In the genomic region with DNA sequence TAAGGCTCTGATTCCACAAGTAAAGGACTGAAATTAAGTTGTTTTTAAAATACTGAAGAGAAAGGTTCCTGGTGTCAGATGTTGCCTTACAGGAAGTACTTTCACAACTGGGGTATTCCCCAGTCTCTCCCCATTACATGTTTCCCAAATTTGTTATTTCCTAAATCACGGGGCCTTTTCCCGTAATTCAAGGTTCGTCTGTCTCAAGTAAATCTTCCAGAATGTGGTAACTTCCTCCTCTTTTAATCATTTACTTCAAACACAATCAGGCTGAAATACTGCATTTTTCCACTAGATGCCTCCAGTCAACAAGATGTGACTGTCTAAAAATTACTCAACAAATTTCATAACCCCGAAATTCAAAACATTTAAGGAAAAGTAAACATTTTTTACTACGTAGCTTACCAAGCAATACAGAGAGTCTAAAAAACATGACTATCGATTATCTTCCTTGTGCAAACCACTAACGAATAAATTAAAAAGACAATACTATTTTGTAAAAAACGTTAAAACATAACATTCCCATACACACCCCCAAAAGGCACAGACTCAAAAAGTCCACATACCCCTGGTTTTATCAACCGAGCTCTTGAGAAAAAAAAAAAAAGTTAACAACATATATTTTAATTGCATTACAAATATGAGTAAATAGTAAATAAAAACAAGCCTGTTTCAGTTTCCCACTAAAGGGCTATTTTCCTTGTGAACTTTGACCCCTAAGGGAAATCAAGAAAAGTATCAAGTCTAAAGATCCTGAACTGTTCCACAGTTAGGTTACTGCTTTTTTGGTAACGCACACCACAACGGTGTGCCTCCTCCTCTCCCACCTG, we compare ENCODE assay signal across 8 cellular contexts. TPM values are rescaled to one million over a fixed set of nuclear protein-coding genes. Genes with fewer than 3 reads are reported as not detected.
DNase-seq lines count a peak whose midpoint lies in the region; ATAC-seq and TF ChIP-seq lines count a peak whose summit lies in the region.

No MANE protein-coding gene starts in this region.

- H3K23ac ChIP-seq in IMR-90 (ENCODE audit: low read depth, low read length): peak overlapping the region; percentile 97

- TF ChIP-seq CTCF in IMR-90 (conservative IDR thresholded peaks at IDR 0.05; ENCODE audit: low read depth, low read length) (peak; percentile 91), dorsolateral prefrontal cortex (IDR thresholded peaks at IDR 0.05 in 54 of 56, conservative IDR thresholded peaks at IDR 0.05 in 2 of 56; ENCODE audit: low read depth in 1 of 56, partially characterized antibody in 56 of 56) (peak; percentile 49 to 89 (median 79)), upper lobe of right lung (IDR thresholded peaks at IDR 0.05) (peak; percentile 80)

- peak overlapping the region; percentile 77; the same call in 1 of the 2 replicates for H2AK5ac ChIP-seq in IMR-90 (ENCODE audit: low read depth, low read length)

- TF ChIP-seq RAD21 in IMR-90 (IDR thresholded peaks at IDR 0.05; ENCODE audit: low read length): peak; percentile 86

- TSS peak; percentile 67 for BruUV-seq in IMR-90 (replicated peaks; lab: Mats Ljungman, UMichigan)

- H3K9me1 ChIP-seq in IMR-90 (ENCODE audit: insufficient read depth, low read length): peaks cover 15% of the 10 kb centered on the region

- intact Hi-C loops in IMR-90 (cut with micrococcal nuclease): loop anchor here (1.0 to 2.0 kb wide), 3 partner anchors 98 to 250 kb away; a partner anchor contains a TSS
- intact Hi-C loops in dorsolateral prefrontal cortex (cut with DNase I): loop anchor here (5.0 to 10.0 kb wide), 3 partner anchors 161 to 763 kb away; a partner anchor contains a TSS
- intact Hi-C loops in upper lobe of right lung (cut with DNase I): no loop called here

- peak overlapping the region; percentile 74 for H3K4ac ChIP-seq in IMR-90 (ENCODE audit: low read depth, low read length)

- in situ Hi-C loops in IMR-90 (cut with MboI; ENCODE audit: low sequenced_read_pairs): loop anchor here (5.0 to 25.0 kb wide), 3 partner anchors 41 to 271 kb away; a partner anchor contains a TSS

- WGBS in IMR-90 (ENCODE audit: extremely low coverage in 2 of 2, insufficient read length in 1 of 2), 2 experiments: 60% methylated on average over 1 of the region's 11 CpGs; no CpG with 5 or more reads in 1 of the 2 experiments
- 57 to 74% methylated on average over 4 to 7 of the region's 11 CpGs for WGBS in mesodermal cell (ENCODE audit: insufficient coverage in 2 of 2), 2 experiments

- CTCF ChIA-PET in IMR-90 (lab: Yijun Ruan, JAX): interaction anchor here (0.6 to 1.9 kb wide), 10 partner anchors 9 to 764 kb away, joined by 3 to 5 read pairs (median 4); a partner anchor contains a TSS

- POLR2A ChIA-PET in IMR-90 (lab: Charles Lee; ENCODE audit: unreplicated experiment): interaction anchor here (0.6 kb wide), 1 partner anchor 205 kb away, joined by 3 read pairs; no protein-coding TSS in a partner anchor

- no peak for TF ChIP-seq POLR2A in IMR-90 (IDR thresholded peaks at IDR 0.05; ENCODE audit: low read depth, low read length)

- H2AK9ac ChIP-seq in IMR-90 (replicated peaks; ENCODE audit: low read depth, low read length, poor library complexity): peak overlapping the region; percentile 88

- peak overlapping the region; percentile 97 for H3K4me2 ChIP-seq in IMR-90 (ENCODE audit: low read depth, low read length)

- H3K9ac ChIP-seq in IMR-90 (ENCODE audit: low read depth, low read length): peak overlapping the region; percentile 78

- peak overlapping the region; percentile 99 for H3K4me3 ChIP-seq in IMR-90 (ENCODE audit: insufficient read depth, low read depth, low read length)
- peak overlapping the region; percentile 92; the same call in 1 of the 2 replicates for H3K4me3 ChIP-seq in SJSA1
- peak overlapping the region; percentile 57 to 99 (median 92) for H3K4me3 ChIP-seq in dorsolateral prefrontal cortex
- peak overlapping the region; percentile 75 for H3K4me3 ChIP-seq in mesodermal cell (ENCODE audit: extremely low read depth, insufficient read depth, low read length, poor library complexity, severe bottlenecking)
- peak overlapping the region; percentile 84 for H3K4me3 ChIP-seq in upper lobe of right lung

- H3K79me1 ChIP-seq in IMR-90 (ENCODE audit: low read depth in 1 of 2, low read length in 2 of 2): peaks cover 21 to 61% of the 10 kb centered on the region in 2 experiments; a peak in 3 of 4 replicates

- H3K27ac ChIP-seq in IMR-90 (ENCODE audit: insufficient read depth, low read length) (peak overlapping the region; percentile 79), SJSA1 (peak overlapping the region; percentile 26; the same call in 1 of the 2 replicates), dorsolateral prefrontal cortex (peak overlapping the region in 57 of 59 donors; percentile 18 to 100 (median 97)), mesodermal cell (ENCODE audit: low read depth, low read length, severe bottlenecking) (no peak overlapping the region), upper lobe of right lung (peak overlapping the region; percentile 96)

- ATAC-seq in IMR-90 (ENCODE audit: low read depth) (peak; percentile 2; the same call in 1 of the 2 replicates), upper lobe of right lung (peak; percentile 14)

- dilution Hi-C loops in IMR-90 (cut with HindIII; ENCODE audit: low sequenced_read_pairs, unreplicated experiment): no loop called here

- H2BK120ac ChIP-seq in IMR-90 (ENCODE audit: low read depth, low read length): peak overlapping the region; percentile 46; the same call in 1 of the 2 replicates

- 0 out of 3 replicates have a peak overlapping the region, but pooled peaks have one; percentile 55 for H2BK15ac ChIP-seq in IMR-90 (ENCODE audit: low read depth, low read length)

- peak overlapping the region; percentile 63; the same call in 1 of the 2 replicates for H4K5ac ChIP-seq in IMR-90 (ENCODE audit: low read depth, low read length)

- no peaks in the 10 kb centered on the region for H3K9me3 ChIP-seq in IMR-90 (ENCODE audit: control insufficient read depth, insufficient read depth, low read length)
- no peaks in the 10 kb centered on the region for H3K9me3 ChIP-seq in SJSA1 (replicated peaks)
- no peaks in the 10 kb centered on the region for H3K9me3 ChIP-seq in mesodermal cell (ENCODE audit: control insufficient read depth, low read length)
- no peaks in the 10 kb centered on the region for H3K9me3 ChIP-seq in upper lobe of right lung

- peak overlapping the region in 1 of 2 experiments; percentile 62; a peak in 3 of 4 replicates for H4K8ac ChIP-seq in IMR-90 (ENCODE audit: low read depth in 2 of 2, low read length in 2 of 2)

- H3K14ac ChIP-seq in IMR-90 (replicated peaks; ENCODE audit: low read depth, low read length): peak overlapping the region; percentile 89

- H2BK20ac ChIP-seq in IMR-90 (ENCODE audit: low read depth, low read length): no peak overlapping the region

- peaks cover 11% of the 10 kb centered on the region for H4K20me1 ChIP-seq in IMR-90 (ENCODE audit: insufficient read depth, low read length)

- H3K36me3 ChIP-seq in IMR-90 (ENCODE audit: control insufficient read depth, insufficient read depth, low read length) (peaks cover 30% of the 10 kb centered on the region), SJSA1 (peaks cover 34% of the 10 kb centered on the region), mesodermal cell (ENCODE audit: control insufficient read depth, insufficient read depth, low read length) (peaks cover 29% of the 10 kb centered on the region), upper lobe of right lung (peaks cover 35% of the 10 kb centered on the region)

- H3K27me3 ChIP-seq in IMR-90 (ENCODE audit: control insufficient read depth, insufficient read depth, low read length): no peaks in the 10 kb centered on the region
- no peaks in the 10 kb centered on the region for H3K27me3 ChIP-seq in SJSA1 (replicated peaks)
- H3K27me3 ChIP-seq in dorsolateral prefrontal cortex: no peaks in the 10 kb centered on the region
- H3K27me3 ChIP-seq in upper lobe of right lung: no peaks in the 10 kb centered on the region

- H3K4me1 ChIP-seq in IMR-90 (ENCODE audit: control insufficient read depth, insufficient read depth, low read length): peaks cover 12% of the 10 kb centered on the region
- H3K4me1 ChIP-seq in SJSA1 (replicated peaks): peaks cover 32% of the 10 kb centered on the region
- peaks cover 14% of the 10 kb centered on the region for H3K4me1 ChIP-seq in mesodermal cell (ENCODE audit: control insufficient read depth, insufficient read depth, low read length, poor library complexity, severe bottlenecking)
- peaks cover 48% of the 10 kb centered on the region for H3K4me1 ChIP-seq in upper lobe of right lung

- H2AFZ ChIP-seq in IMR-90 (replicated peaks; ENCODE audit: low read length, poor library complexity): peak overlapping the region; percentile 0

- DNase-seq in SHP77 (lab: John Stamatoyannopoulos, UW) (peak; percentile 30 to 41), SHP77 treated with DMSO at 0.1 percent for 48 hours (lab: John Stamatoyannopoulos, UW) (no peak), IMR-90 (peak; percentile 92), SJSA1 (ENCODE audit: low read depth in 1 of 2, low spot score in 2 of 2) (peak in 1 of 2 experiments; percentile 67), dorsolateral prefrontal cortex (no peak), upper lobe of right lung (no peak), NCI-H128 (lab: John Stamatoyannopoulos, UW; ENCODE audit: unreplicated experiment) (no peak)

- no peak overlapping the region for H3K56ac ChIP-seq in IMR-90 (ENCODE audit: extremely low read depth, insufficient read depth, low read length)

- H4K91ac ChIP-seq in IMR-90 (ENCODE audit: insufficient read depth, low read depth, low read length): peak overlapping the region; percentile 40

- H3K18ac ChIP-seq in IMR-90 (ENCODE audit: low read depth, low read length): peak overlapping the region; percentile 76

- peak overlapping the region; percentile 81 for H2BK5ac ChIP-seq in IMR-90 (ENCODE audit: low read depth, low read length, poor library complexity, severe bottlenecking)

TF ChIP-seq in IMR-90, 13 proteins besides CTCF, POLR2A, EP300 and RAD21 (continues in another document):
- peak; percentile 75 for TF ChIP-seq SMC3 (IDR thresholded peaks at IDR 0.05; ENCODE audit: low read depth, low read length)

RNA-seq across cellular contexts. Expression of a gene that starts 1.7 kb away (rescaled TPM):
- total RNA-seq in IMR-90 (2012; rRNA removed) (243 TPM in 2 replicates), dorsolateral prefrontal cortex (1,000 to 10,000 TPM in 3 of 120 experiments, 100 to 1,000 TPM in 117; 175 to 1,346 (median 313) TPM), upper lobe of right lung (374 TPM)
- polyA plus RNA-seq in IMR-90 (2012; rRNA removed): 102 and 173 TPM in 2 replicates
- 93.7 and 177 TPM in 2 replicates for polyA plus RNA-seq in IMR-90 (2012; cell fraction: cytosol; rRNA removed)
- polyA plus RNA-seq in IMR-90 (2012; cell fraction: nucleus; rRNA removed; ENCODE audit: low replicate concordance): 48.2 and 96.3 TPM in 2 replicates
- 81.6 and 102 TPM in 2 replicates for total RNA-seq in SJSA1 (2014; rRNA removed; shearing (Covaris generic))
- polyA plus RNA-seq in mesodermal cell (2013, experiment 1 of 2): 33.9 TPM
- polyA plus RNA-seq in mesodermal cell (2013, experiment 2 of 2): 36.6 TPM

RNA-seq across cellular contexts. Expression of a gene that starts 36.0 kb away (rescaled TPM):
- total RNA-seq in IMR-90 (2012; rRNA removed) (92.3 and 124 TPM in 2 replicates), dorsolateral prefrontal cortex (10 to 100 TPM; 54.0 to 94.6 (median 69.0) TPM), upper lobe of right lung (77.4 TPM)
- polyA plus RNA-seq in IMR-90 (2012; rRNA removed): 20.1 and 30.2 TPM in 2 replicates
- polyA plus RNA-seq in IMR-90 (2012; cell fraction: cytosol; rRNA removed): 6.5 and 6.6 TPM in 2 replicates
- 3.8 and 25.2 TPM in 2 replicates for polyA plus RNA-seq in IMR-90 (2012; cell fraction: nucleus; rRNA removed; ENCODE audit: low replicate concordance)
- 91.4 and 111 TPM in 2 replicates for total RNA-seq in SJSA1 (2014; rRNA removed; shearing (Covaris generic))
- polyA plus RNA-seq in mesodermal cell (2013, experiment 1 of 2): 81.1 TPM
- polyA plus RNA-seq in mesodermal cell (2013, experiment 2 of 2): 94.7 TPM

Comparison
In these comparisons a context has a peak if more than half of its experiments do, and no peak if none do; other contexts are left out.
1. DNase-seq: peak in SHP77 (2 of 2) and IMR-90 (single experiment); none in SHP77 treated with DMSO at 0.1 percent for 48 hours (single experiment), dorsolateral prefrontal cortex (0 of 10), upper lobe of right lung (single experiment) and NCI-H128 (single experiment).
2. Peak in every context shown above with its lines, with median percentiles within 50 percentile points of each other: H3K4me3 ChIP-seq and CTCF ChIP-seq.